ENCODE assay signal across 1 cellular context in the genomic region with DNA sequence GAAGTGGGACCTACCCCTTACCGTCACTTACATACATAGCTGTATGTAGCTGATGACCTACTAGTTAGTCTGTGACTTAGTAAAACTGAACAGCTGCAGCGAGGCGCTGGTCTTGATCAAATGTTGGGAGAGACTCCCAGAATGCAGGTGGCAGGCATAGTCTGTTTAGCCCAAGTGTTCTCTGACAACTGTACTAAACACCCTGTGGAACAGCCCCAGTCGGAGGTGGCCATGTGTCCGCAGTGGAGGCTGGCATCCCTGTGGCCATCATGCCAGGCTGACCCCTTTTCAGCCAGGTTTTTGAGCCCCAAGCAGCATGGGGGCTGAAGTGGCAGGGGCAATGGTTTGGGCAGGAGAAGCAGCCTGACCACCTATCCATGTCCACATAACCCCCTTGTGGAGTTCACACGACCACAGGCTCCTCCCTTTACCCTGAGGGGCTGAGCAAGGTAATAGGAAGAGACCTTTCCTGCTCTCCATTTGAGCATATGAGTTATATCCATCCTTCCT.
TF ChIP-seq lines count a peak whose summit lies in the region.

No MANE protein-coding gene starts in this region.

TF ChIP-seq in H1, 55 proteins besides CTCF, POLR2A, EP300 and RAD21:
- no peak for TF ChIP-seq BACH1 (IDR thresholded peaks at IDR 0.05; ENCODE audit: low read length)
TF ChIP-seq in H1: peak in this region for 0.
